ENCODE assay signal across 8 cellular contexts in genomic region chr16:53130193-53131049, GRCh38.
A peak's percentile ranks its signal among the peaks of the same experiment; 100 is the strongest.
DNase-seq lines count a peak whose midpoint lies in the region; ATAC-seq and TF ChIP-seq lines count a peak whose summit lies in the region.

No MANE protein-coding gene starts in this region.

- H3K36me3 ChIP-seq in GM23248 (ENCODE audit: low read depth) (no peaks in the 10 kb centered on the region), Karpas-422 (ENCODE audit: insufficient read depth, low read length) (peaks cover 7% of the 10 kb centered on the region; the same call in 1 of the 2 replicates), Peyer's patch (no peaks in the 10 kb centered on the region), fibroblast of lung (ENCODE audit: control insufficient read depth, insufficient read depth, low read length) (no peaks in the 10 kb centered on the region)

- peak overlapping the region; percentile 69 for H2AFZ ChIP-seq in GM23248
- H2AFZ ChIP-seq in Karpas-422 (ENCODE audit: low read length) = peak overlapping the region; percentile 6; the same call in 1 of the 2 replicates
- peak overlapping the region; percentile 61 for H2AFZ ChIP-seq in fibroblast of lung (ENCODE audit: low read length)

- H3K4me1 ChIP-seq in GM23248 (ENCODE audit: insufficient read depth) = peaks cover 17% of the 10 kb centered on the region
- H3K4me1 ChIP-seq in Karpas-422 (ENCODE audit: low read length) = peaks cover 52% of the 10 kb centered on the region
- H3K4me1 ChIP-seq in Peyer's patch = peaks cover 0 to 16% (median 5%) of the 10 kb centered on the region in 4 donors
- H3K4me1 ChIP-seq in fibroblast of lung (ENCODE audit: control insufficient read depth, extremely low read depth, insufficient read depth, low read length) = peaks cover 8% of the 10 kb centered on the region

- H3K27ac ChIP-seq in GM23248 (peak overlapping the region; percentile 91), Karpas-422 (ENCODE audit: low read length) (peak overlapping the region; percentile 76), Peyer's patch (peak overlapping the region; percentile 91 to 99 (median 95)), fibroblast of lung (ENCODE audit: insufficient read depth, low read length) (peak overlapping the region; percentile 92)

- H3K9me2 ChIP-seq in GM23248 (ENCODE audit: insufficient read depth) = no peaks in the 10 kb centered on the region
- H3K9me2 ChIP-seq in Karpas-422 (replicated peaks; ENCODE audit: insufficient read depth, low read length) = no peaks in the 10 kb centered on the region

- H3K27me3 ChIP-seq in GM23248 (replicated peaks; ENCODE audit: insufficient read depth) (no peaks in the 10 kb centered on the region), Karpas-422 (ENCODE audit: low read length) (no peaks in the 10 kb centered on the region), Peyer's patch (no peaks in the 10 kb centered on the region), fibroblast of lung (ENCODE audit: control insufficient read depth, insufficient read depth, low read length) (no peaks in the 10 kb centered on the region)

- no peaks in the 10 kb centered on the region for H3K9me3 ChIP-seq in GM23248 (ENCODE audit: low read depth)
- H3K9me3 ChIP-seq in Karpas-422 (ENCODE audit: low read length) = no peaks in the 10 kb centered on the region
- no peaks in the 10 kb centered on the region for H3K9me3 ChIP-seq in Peyer's patch
- H3K9me3 ChIP-seq in fibroblast of lung (ENCODE audit: control insufficient read depth, insufficient read depth, low read depth, low read length) = no peaks in the 10 kb centered on the region

- in situ Hi-C loops in GM23248 (cut with MboI) = no loop called here

- H3K4me2 ChIP-seq in GM23248 (ENCODE audit: unreplicated experiment) = peak overlapping the region; percentile 75
- peak overlapping the region; percentile 81 for H3K4me2 ChIP-seq in Karpas-422 (ENCODE audit: low read depth, low read length, poor library complexity, severe bottlenecking)
- peak overlapping the region; percentile 99 for H3K4me2 ChIP-seq in fibroblast of lung (ENCODE audit: extremely low read depth, insufficient read depth, low read length)

- no peaks in the 10 kb centered on the region for H3K36me3 Mint-ChIP-seq in activated T-helper 1 cell treated with anti-CD3 and anti-CD28 coated beads, Interleukin-12 subunit alpha, Interleukin-12 subunit beta, Interleukin-2, Interleukin-4 antibody, amounts not matched to agents 30 ng/mL and 10 ng/mL and 1 ng/mL, durations not matched to agents 14 hours and 24 hours and 36 hours (ENCODE audit: low read depth)
- no peaks in the 10 kb centered on the region for H3K36me3 Mint-ChIP-seq in naive thymus-derived CD8-positive, alpha-beta T cell
- peaks cover 3% of the 10 kb centered on the region in 2 donors for H3K36me3 Mint-ChIP-seq in stimulated activated naive B cell treated with anti-CD40 and anti-IgM and Interleukin-4, amounts not matched to agents 10 μg/mL and 1 μg/mL and 100 μg/mL, for 72 hours

- H3F3A ChIP-seq in GM23248 (ENCODE audit: insufficient read depth) = peaks cover 24% of the 10 kb centered on the region

- peak; percentile 89 to 93 for ATAC-seq in naive thymus-derived CD8-positive, alpha-beta T cell
- peak; percentile 84 to 88 for ATAC-seq in stimulated activated naive B cell treated with anti-CD40 and anti-IgM and Interleukin-4, amounts not matched to agents 10 μg/mL and 1 μg/mL and 100 μg/mL, for 72 hours (replicated peaks)

- H3K9ac ChIP-seq in GM23248 (peak overlapping the region; percentile 97), Karpas-422 (ENCODE audit: low read length) (peak overlapping the region; percentile 83), fibroblast of lung (ENCODE audit: insufficient read depth, low read length) (peak overlapping the region; percentile 83)

- peaks cover 9% of the 10 kb centered on the region for H3K27me3 Mint-ChIP-seq in activated T-helper 1 cell treated with anti-CD3 and anti-CD28 coated beads, Interleukin-12 subunit alpha, Interleukin-12 subunit beta, Interleukin-2, Interleukin-4 antibody, amounts not matched to agents 30 ng/mL and 10 ng/mL and 1 ng/mL, durations not matched to agents 14 hours and 24 hours and 36 hours (ENCODE audit: insufficient read depth)
- H3K27me3 Mint-ChIP-seq in naive thymus-derived CD8-positive, alpha-beta T cell = no peaks in the 10 kb centered on the region
- no peaks in the 10 kb centered on the region for H3K27me3 Mint-ChIP-seq in stimulated activated naive B cell treated with anti-CD40 and anti-IgM and Interleukin-4, amounts not matched to agents 10 μg/mL and 1 μg/mL and 100 μg/mL, for 72 hours

- peak; percentile 56 to 61 for TF ChIP-seq POLR2A in Peyer's patch (IDR thresholded peaks at IDR 0.05)

- POLR2A ChIA-PET in naive thymus-derived CD8-positive, alpha-beta T cell (lab: Charles Lee) = interaction anchor here (0.6 to 1.3 kb wide), 4 partner anchors 62 to 319 kb away, joined by 3 to 6 read pairs (median 4); no protein-coding TSS in a partner anchor

- peak overlapping the region; percentile 79 for H3K27ac Mint-ChIP-seq in activated T-helper 1 cell treated with anti-CD3 and anti-CD28 coated beads, Interleukin-12 subunit alpha, Interleukin-12 subunit beta, Interleukin-2, Interleukin-4 antibody, amounts not matched to agents 30 ng/mL and 10 ng/mL and 1 ng/mL, durations not matched to agents 14 hours and 24 hours and 36 hours
- H3K27ac Mint-ChIP-seq in naive thymus-derived CD8-positive, alpha-beta T cell = peak overlapping the region in 9 of 10 donors; percentile 52 to 89 (median 76)
- H3K27ac Mint-ChIP-seq in stimulated activated naive B cell treated with anti-CD40 and anti-IgM and Interleukin-4, amounts not matched to agents 10 μg/mL and 1 μg/mL and 100 μg/mL, for 72 hours = peak overlapping the region; percentile 94

- intact Hi-C loops in activated T-helper 1 cell treated with anti-CD3 and anti-CD28 coated beads, Interleukin-12 subunit alpha, Interleukin-12 subunit beta, Interleukin-2, Interleukin-4 antibody, amounts not matched to agents 30 ng/mL and 10 ng/mL and 1 ng/mL, durations not matched to agents 14 hours and 24 hours and 36 hours (cut with micrococcal nuclease) = loop anchor here (1.0 to 5.0 kb wide), 10 partner anchors 30 to 572 kb away; partner anchors contain the start of genes AKTIP, RBL2 and RPGRIP1L

- 1 to 2% methylated on average over 20 to 82 of the region's 109 CpGs for WGBS in GM23248 (ENCODE audit: low coverage in 1 of 2, low lambda C conversion rate in 2 of 2, missing lambda C conversion rate in 2 of 2), 2 experiments

- no peaks in the 10 kb centered on the region for H4K20me1 ChIP-seq in GM23248 (ENCODE audit: insufficient read depth)
- no peaks in the 10 kb centered on the region for H4K20me1 ChIP-seq in Karpas-422 (ENCODE audit: insufficient read depth, low read depth, low read length)
- no peaks in the 10 kb centered on the region for H4K20me1 ChIP-seq in fibroblast of lung (ENCODE audit: control insufficient read depth, extremely low read depth, insufficient read depth, low read length)

- H3K79me2 ChIP-seq in GM23248 (ENCODE audit: insufficient read depth) (peaks cover 72% of the 10 kb centered on the region), Karpas-422 (ENCODE audit: low read length) (peaks cover 81% of the 10 kb centered on the region), fibroblast of lung (ENCODE audit: control insufficient read depth, insufficient read depth, low read length) (peaks cover 29% of the 10 kb centered on the region)

- no peaks in the 10 kb centered on the region for H3K9me3 Mint-ChIP-seq in activated T-helper 1 cell treated with anti-CD3 and anti-CD28 coated beads, Interleukin-12 subunit alpha, Interleukin-12 subunit beta, Interleukin-2, Interleukin-4 antibody, amounts not matched to agents 30 ng/mL and 10 ng/mL and 1 ng/mL, durations not matched to agents 14 hours and 24 hours and 36 hours
- no peaks in the 10 kb centered on the region for H3K9me3 Mint-ChIP-seq in naive thymus-derived CD8-positive, alpha-beta T cell
- no peaks in the 10 kb centered on the region for H3K9me3 Mint-ChIP-seq in stimulated activated naive B cell treated with anti-CD40 and anti-IgM and Interleukin-4, amounts not matched to agents 10 μg/mL and 1 μg/mL and 100 μg/mL, for 72 hours

- H3K4me3 ChIP-seq in GM23248 (peak overlapping the region; percentile 81), Karpas-422 (ENCODE audit: low read length) (peak overlapping the region; percentile 77), Peyer's patch (peak overlapping the region; percentile 80 to 98 (median 90)), fibroblast of lung (replicated peaks in 1 of 4; ENCODE audit: control extremely low read depth in 1 of 4, insufficient read depth in 1 of 4, low read depth in 3 of 4, low read length in 4 of 4) (peak overlapping the region; percentile 53 to 84 (median 74))

- peak; percentile 55 to 96 (median 77) for TF ChIP-seq CTCF in Peyer's patch (IDR thresholded peaks at IDR 0.05)
- peak; percentile 36 for TF ChIP-seq CTCF in fibroblast of lung (conservative IDR thresholded peaks at IDR 0.05 in 1 of 2, IDR thresholded peaks at IDR 0.05 in 1 of 2; ENCODE audit: low read depth in 1 of 2, low read length in 2 of 2)

- peak overlapping the region; percentile 80 for H3K4me3 Mint-ChIP-seq in activated T-helper 1 cell treated with anti-CD3 and anti-CD28 coated beads, Interleukin-12 subunit alpha, Interleukin-12 subunit beta, Interleukin-2, Interleukin-4 antibody, amounts not matched to agents 30 ng/mL and 10 ng/mL and 1 ng/mL, durations not matched to agents 14 hours and 24 hours and 36 hours
- peak overlapping the region; percentile 72 to 92 (median 86) for H3K4me3 Mint-ChIP-seq in naive thymus-derived CD8-positive, alpha-beta T cell
- H3K4me3 Mint-ChIP-seq in stimulated activated naive B cell treated with anti-CD40 and anti-IgM and Interleukin-4, amounts not matched to agents 10 μg/mL and 1 μg/mL and 100 μg/mL, for 72 hours = peak overlapping the region; percentile 83 to 84

- H3K4me1 Mint-ChIP-seq in activated T-helper 1 cell treated with anti-CD3 and anti-CD28 coated beads, Interleukin-12 subunit alpha, Interleukin-12 subunit beta, Interleukin-2, Interleukin-4 antibody, amounts not matched to agents 30 ng/mL and 10 ng/mL and 1 ng/mL, durations not matched to agents 14 hours and 24 hours and 36 hours (ENCODE audit: low read depth) = peaks cover 6% of the 10 kb centered on the region
- peaks cover 3 to 30% (median 13%) of the 10 kb centered on the region in 4 donors for H3K4me1 Mint-ChIP-seq in naive thymus-derived CD8-positive, alpha-beta T cell
- peaks cover 23 to 60% of the 10 kb centered on the region in 2 donors for H3K4me1 Mint-ChIP-seq in stimulated activated naive B cell treated with anti-CD40 and anti-IgM and Interleukin-4, amounts not matched to agents 10 μg/mL and 1 μg/mL and 100 μg/mL, for 72 hours

- peak; percentile 95 for DNase-seq in Daoy (ENCODE audit: low read depth)
- DNase-seq in GM23248 = peak; percentile 98
- peak; percentile 98 for DNase-seq in Karpas-422
- DNase-seq in Peyer's patch = peak; percentile 94 to 98 (median 98)
- DNase-seq in activated T-helper 1 cell treated with anti-CD3 and anti-CD28 coated beads, Interleukin-12 subunit alpha, Interleukin-12 subunit beta, Interleukin-2, Interleukin-4 antibody, amounts not matched to agents 30 ng/mL and 10 ng/mL and 1 ng/mL, durations not matched to agents 14 hours and 24 hours and 36 hours (ENCODE audit: low spot score) = peak; percentile 92
- DNase-seq in fibroblast of lung (ENCODE audit: low read depth in 2 of 2) = peak; percentile 94 to 95
- peak; percentile 92 to 98 (median 96) for DNase-seq in naive thymus-derived CD8-positive, alpha-beta T cell
- DNase-seq in stimulated activated naive B cell treated with anti-CD40 and anti-IgM and Interleukin-4, amounts not matched to agents 10 μg/mL and 1 μg/mL and 100 μg/mL, for 72 hours = peak; percentile 92

Comparison
In these comparisons a context has a peak if more than half of its experiments do, and no peak if none do; other contexts are left out.
1. Peak in every context shown above with its lines: DNase-seq, ATAC-seq, H3K4me3 ChIP-seq and H3K27ac ChIP-seq.
2. H2AFZ ChIP-seq: peak in every context shown above with its lines; median percentile 69 in GM23248; 61 in fibroblast of lung; 6 in Karpas-422.